ENCODE assay signal across 8 cellular contexts in genomic region chr11:44680982-44681597, GRCh38. TPM values are rescaled to one million over a fixed set of nuclear protein-coding genes. Genes with fewer than 3 reads are reported as not detected.
DNase-seq lines count a peak whose midpoint lies in the region; ATAC-seq and TF ChIP-seq lines count a peak whose summit lies in the region.

No MANE protein-coding gene starts in this region.

- peak overlapping the region; percentile 94 for H3K27ac Mint-ChIP-seq in activated naive CD4-positive, alpha-beta T cell treated with anti-CD3 and anti-CD28 coated beads, Interleukin-2, amount 10 ng/mL, durations not matched to agents 7 days and 5 days

- CTCF ChIA-PET in activated naive CD4-positive, alpha-beta T cell treated with anti-CD3 and anti-CD28 coated beads, Interleukin-2, amount 10 ng/mL, durations not matched to agents 7 days and 5 days (lab: Charles Lee): interaction anchor here (1.0 kb wide), 1 partner anchor 23 kb away, joined by 3 read pairs; no protein-coding TSS in a partner anchor

- H3K4me3 ChIP-seq in dorsolateral prefrontal cortex: no peak overlapping the region

- H3K27ac ChIP-seq in dorsolateral prefrontal cortex: no peak overlapping the region

- no peak for ATAC-seq in GM21528 (IDR thresholded peaks at IDR 0.05; ENCODE audit: low FRiP score, unreplicated experiment)
- no peak for ATAC-seq in GM19395 (IDR thresholded peaks at IDR 0.05; ENCODE audit: unreplicated experiment)

- intact Hi-C loops in dorsolateral prefrontal cortex (cut with DNase I): no loop called here

- peaks cover 3% of the 10 kb centered on the region for H3K27me3 Mint-ChIP-seq in activated naive CD4-positive, alpha-beta T cell treated with anti-CD3 and anti-CD28 coated beads, Interleukin-2, amount 10 ng/mL, durations not matched to agents 7 days and 5 days

- H3K36me3 Mint-ChIP-seq in activated naive CD4-positive, alpha-beta T cell treated with anti-CD3 and anti-CD28 coated beads, Interleukin-2, amount 10 ng/mL, durations not matched to agents 7 days and 5 days: peaks cover 31% of the 10 kb centered on the region

- H3K4me3 Mint-ChIP-seq in activated naive CD4-positive, alpha-beta T cell treated with anti-CD3 and anti-CD28 coated beads, Interleukin-2, amount 10 ng/mL, durations not matched to agents 7 days and 5 days: peak overlapping the region; percentile 72

- DNase-seq in EH (ENCODE audit: low read depth) (peak; percentile 42), T-helper 22 cell (ENCODE audit: low read depth) (peak; percentile 3), renal cortical epithelial cell (ENCODE audit: low read depth) (peak; percentile 21), dorsolateral prefrontal cortex (no peak), GM13977 (ENCODE audit: low spot score) (no peak)
- peak; percentile 92 for DNase-seq in activated naive CD4-positive, alpha-beta T cell treated with anti-CD3 and anti-CD28 coated beads, Interleukin-2, amount 10 ng/mL, durations not matched to agents 7 days and 5 days

- H3K9me3 Mint-ChIP-seq in activated naive CD4-positive, alpha-beta T cell treated with anti-CD3 and anti-CD28 coated beads, Interleukin-2, amount 10 ng/mL, durations not matched to agents 7 days and 5 days: peaks cover 13% of the 10 kb centered on the region

- H3K27me3 ChIP-seq in dorsolateral prefrontal cortex: peaks cover 0 to 14% (median 0%) of the 10 kb centered on the region in 45 donors

- in situ Hi-C loops in GM13977 (cut with MboI; ENCODE audit: low pct_unique_long_range_greater_than_20kb, low sequenced_read_pairs, unreplicated experiment): no loop called here

- H3K4me1 Mint-ChIP-seq in activated naive CD4-positive, alpha-beta T cell treated with anti-CD3 and anti-CD28 coated beads, Interleukin-2, amount 10 ng/mL, durations not matched to agents 7 days and 5 days: peaks cover 58% of the 10 kb centered on the region

- TF ChIP-seq CTCF in dorsolateral prefrontal cortex (IDR thresholded peaks at IDR 0.05 in 54 of 56, conservative IDR thresholded peaks at IDR 0.05 in 2 of 56; ENCODE audit: low read depth in 1 of 56, partially characterized antibody in 56 of 56) (no peak), GM13977 (IDR thresholded peaks at IDR 0.05; ENCODE audit: extremely low read depth, insufficient read depth, missing control alignments) (no peak)

RNA-seq across cellular contexts. Expression of gene TSPAN18, which starts 45.7 kb away (rescaled TPM):
- total RNA-seq in renal cortical epithelial cell: 2.6 and 6.7 TPM in 2 replicates
- total RNA-seq in dorsolateral prefrontal cortex: 10 to 100 TPM in 2 of 120 experiments, 1 to 10 TPM in 118; 1.6 to 16.7 (median 5.0) TPM

Comparison
In these comparisons a context has a peak if more than half of its experiments do, and no peak if none do; other contexts are left out.
1. DNase-seq: peak in EH (single experiment), T-helper 22 cell (single experiment), activated naive CD4-positive, alpha-beta T cell treated with anti-CD3 and anti-CD28 coated beads, Interleukin-2, amount 10 ng/mL, durations not matched to agents 7 days and 5 days (single experiment) and renal cortical epithelial cell (single experiment); none in dorsolateral prefrontal cortex (0 of 10) and GM13977 (single experiment).